ENCODE assay signal across 13 cellular contexts in the genomic region with DNA sequence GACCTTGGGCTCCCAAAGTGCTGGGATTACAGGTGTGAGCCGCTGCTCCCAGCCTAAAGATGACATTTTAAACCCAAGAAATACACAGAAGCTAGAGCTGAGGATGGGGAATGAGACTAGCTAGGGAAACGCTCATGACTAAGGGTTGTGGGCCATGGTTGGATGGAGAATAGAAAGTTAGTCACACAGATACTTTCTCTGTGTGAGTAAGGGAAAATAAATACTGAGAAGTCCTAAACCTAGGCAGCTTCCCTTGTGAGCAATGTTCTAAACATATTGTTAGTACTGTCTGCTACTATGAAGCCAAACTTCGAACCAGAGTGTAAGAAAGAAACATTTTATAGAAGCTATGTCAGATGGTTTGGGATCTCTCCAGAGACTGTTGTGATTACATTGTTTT.
"Had no signal": no experiment of that assay in that cellular context is flagged by ENCODE, and none has a peak within 500 bp of the region (broad histone marks: within the 10 kb centered on the region; RNA-seq: fewer than 3 reads in every experiment).

No MANE protein-coding gene starts in this region.

- H3K4me3 ChIP-seq: heart left ventricle, ovary, upper lobe of right lung had no signal

- H3K9me3 ChIP-seq: ovary, upper lobe of right lung had no signal

- H3K36me3 ChIP-seq: heart left ventricle, ovary, upper lobe of right lung had no signal

- H3K27ac ChIP-seq: heart left ventricle, ovary, upper lobe of right lung had no signal

- ATAC-seq: heart left ventricle, T-helper 17 cell, upper lobe of right lung had no signal

- H3K36me3 Mint-ChIP-seq: activated naive CD4-positive, alpha-beta T cell treated with anti-CD3 and anti-CD28 coated beads, Interleukin-2, amount 10 ng/mL, durations not matched to agents 7 days and 5 days had no signal

- H3K27me3 Mint-ChIP-seq: activated CD4-positive, alpha-beta T cell treated with anti-CD3 and anti-CD28 coated beads, Interleukin-2, amount 10 ng/mL, durations not matched to agents 7 days and 5 days; activated naive CD4-positive, alpha-beta T cell treated with anti-CD3 and anti-CD28 coated beads, Interleukin-2, amount 10 ng/mL, durations not matched to agents 7 days and 5 days; T-helper 17 cell had no signal

- H3K9me3 Mint-ChIP-seq: activated CD4-positive, alpha-beta T cell treated with anti-CD3 and anti-CD28 coated beads, Interleukin-2, amount 10 ng/mL, durations not matched to agents 7 days and 5 days; activated naive CD4-positive, alpha-beta T cell treated with anti-CD3 and anti-CD28 coated beads, Interleukin-2, amount 10 ng/mL, durations not matched to agents 7 days and 5 days; activated T-helper 2 cell treated with anti-CD3 and anti-CD28 coated beads, Interferon-gamma antibody, Interleukin-2, Interleukin-4, amounts not matched to agents 10 μg/mL and 5 μg/mL and 100 μg/mL, durations not matched to agents 14 hours and 24 hours and 36 hours; neural crest cell had no signal

- H3K27me3 ChIP-seq: heart left ventricle, ovary, upper lobe of right lung had no signal

- DNase-seq: activated CD4-positive, alpha-beta T cell treated with anti-CD3 and anti-CD28 coated beads, Interleukin-2, amount 10 ng/mL, durations not matched to agents 7 days and 5 days; activated CD4-positive, CD25-positive, alpha-beta regulatory T cell; activated naive CD4-positive, alpha-beta T cell treated with anti-CD3 and anti-CD28 coated beads, Interleukin-2, amount 10 ng/mL, durations not matched to agents 7 days and 5 days; cerebellar nuclear complex; dermis blood vessel endothelial cell; heart left ventricle; ovary; stimulated activated CD4-positive, alpha-beta T cell treated with anti-CD3 and anti-CD28 coated beads, Interleukin-2, amount 100 ng/mL, for 48 hours; stimulated activated naive CD4-positive, alpha-beta T cell treated with Interleukin-2 at 50 U/mL for 16 hours; T-helper 17 cell; upper lobe of right lung had no signal

- H3K27ac Mint-ChIP-seq: activated CD4-positive, alpha-beta T cell treated with anti-CD3 and anti-CD28 coated beads, Interleukin-2, amount 10 ng/mL, durations not matched to agents 7 days and 5 days; activated naive CD4-positive, alpha-beta T cell treated with anti-CD3 and anti-CD28 coated beads, Interleukin-2, amount 10 ng/mL, durations not matched to agents 7 days and 5 days; activated T-helper 2 cell treated with anti-CD3 and anti-CD28 coated beads, Interferon-gamma antibody, Interleukin-2, Interleukin-4, amounts not matched to agents 10 μg/mL and 5 μg/mL and 100 μg/mL, durations not matched to agents 14 hours and 24 hours and 36 hours; T-helper 17 cell had no signal

- H3K4me1 Mint-ChIP-seq: activated CD4-positive, alpha-beta T cell treated with anti-CD3 and anti-CD28 coated beads, Interleukin-2, amount 10 ng/mL, durations not matched to agents 7 days and 5 days; activated naive CD4-positive, alpha-beta T cell treated with anti-CD3 and anti-CD28 coated beads, Interleukin-2, amount 10 ng/mL, durations not matched to agents 7 days and 5 days; neural crest cell; T-helper 17 cell had no signal

- H3K4me1 ChIP-seq: heart left ventricle, upper lobe of right lung had no signal

- H3K4me3 Mint-ChIP-seq: activated CD4-positive, alpha-beta T cell treated with anti-CD3 and anti-CD28 coated beads, Interleukin-2, amount 10 ng/mL, durations not matched to agents 7 days and 5 days; activated naive CD4-positive, alpha-beta T cell treated with anti-CD3 and anti-CD28 coated beads, Interleukin-2, amount 10 ng/mL, durations not matched to agents 7 days and 5 days; neural crest cell; T-helper 17 cell had no signal
